ENCODE assay signal across 21 cellular contexts in genomic region chr4:73189274-73189810, GRCh38.
"Had no signal": no experiment of that assay in that cellular context is flagged by ENCODE, and none has a peak within 500 bp of the region (broad histone marks: within the 10 kb centered on the region; RNA-seq: fewer than 3 reads in every experiment).

No MANE protein-coding gene starts in this region.

- ATAC-seq: effector memory CD8-positive, alpha-beta T cell had no signal

- H3K4me3 ChIP-seq: hepatocyte, left ventricle myocardium inferior, right atrium auricular region, skin epidermis, transverse colon, vagina had no signal

- H2AFZ ChIP-seq: hepatocyte had no signal

- H3K4me1 ChIP-seq: right atrium auricular region, vagina had no signal

- H3K27ac ChIP-seq: epithelial cell of prostate, hepatocyte, left ventricle myocardium inferior, right atrium auricular region, skin epidermis, transverse colon, vagina, WERI-Rb-1 had no signal

- H3K9me3 ChIP-seq: left ventricle myocardium inferior, right atrium auricular region, transverse colon, vagina had no signal

- H3K27me3 Mint-ChIP-seq: activated naive CD8-positive, alpha-beta T cell treated with anti-CD3 and anti-CD28 coated beads, Interleukin-2, amount 10 ng/mL, durations not matched to agents 7 days and 5 days; effector memory CD8-positive, alpha-beta T cell; stimulated activated naive CD8-positive, alpha-beta T cell treated with anti-CD3 and anti-CD28 coated beads, Interleukin-15, Interleukin-2, amounts not matched to agents 100 ng/mL and 50 ng/mL, for 24 hours had no signal

- FAIRE-seq: bronchial epithelial cell, kidney had no signal

- H3K36me3 ChIP-seq: left ventricle myocardium inferior, right atrium auricular region, vagina had no signal

- DNase-seq: activated CD4-positive, alpha-beta T cell treated with anti-CD3 and anti-CD28 coated beads, Interleukin-2, amount 50 U/mL, for 4 hours; activated gamma-delta T cell treated with Interleukin-2 at 50 U/mL for 16 hours; activated naive CD8-positive, alpha-beta T cell treated with anti-CD3 and anti-CD28 coated beads, Interleukin-2, amount 10 ng/mL, durations not matched to agents 7 days and 5 days; anterior cingulate cortex; effector memory CD8-positive, alpha-beta T cell; foreskin fibroblast; kidney; left ventricle myocardium inferior; occipital lobe; stimulated activated CD4-positive, alpha-beta T cell treated with anti-CD3 and anti-CD28 coated beads, Interleukin-15, amount 100 ng/mL, for 24 hours; stimulated activated CD4-positive, alpha-beta T cell treated with anti-CD3 and anti-CD28 coated beads, Interleukin-2, amount 100 ng/mL, for 48 hours; T1000; transverse colon; WERI-Rb-1 had no signal

- H3K27ac Mint-ChIP-seq: activated naive CD8-positive, alpha-beta T cell treated with anti-CD3 and anti-CD28 coated beads, Interleukin-2, amount 10 ng/mL, durations not matched to agents 7 days and 5 days; stimulated activated naive CD8-positive, alpha-beta T cell treated with anti-CD3 and anti-CD28 coated beads, Interleukin-15, Interleukin-2, amounts not matched to agents 100 ng/mL and 50 ng/mL, for 24 hours had no signal

- H3K4me2 ChIP-seq: hepatocyte had no signal

- H3K4me3 Mint-ChIP-seq: activated naive CD8-positive, alpha-beta T cell treated with anti-CD3 and anti-CD28 coated beads, Interleukin-2, amount 10 ng/mL, durations not matched to agents 7 days and 5 days; effector memory CD8-positive, alpha-beta T cell; stimulated activated naive CD8-positive, alpha-beta T cell treated with anti-CD3 and anti-CD28 coated beads, Interleukin-15, Interleukin-2, amounts not matched to agents 100 ng/mL and 50 ng/mL, for 24 hours had no signal

- H3K27me3 ChIP-seq: hepatocyte, right atrium auricular region, transverse colon, vagina had no signal

- H3K9me3 Mint-ChIP-seq: effector memory CD8-positive, alpha-beta T cell had no signal
